In the genomic region with DNA sequence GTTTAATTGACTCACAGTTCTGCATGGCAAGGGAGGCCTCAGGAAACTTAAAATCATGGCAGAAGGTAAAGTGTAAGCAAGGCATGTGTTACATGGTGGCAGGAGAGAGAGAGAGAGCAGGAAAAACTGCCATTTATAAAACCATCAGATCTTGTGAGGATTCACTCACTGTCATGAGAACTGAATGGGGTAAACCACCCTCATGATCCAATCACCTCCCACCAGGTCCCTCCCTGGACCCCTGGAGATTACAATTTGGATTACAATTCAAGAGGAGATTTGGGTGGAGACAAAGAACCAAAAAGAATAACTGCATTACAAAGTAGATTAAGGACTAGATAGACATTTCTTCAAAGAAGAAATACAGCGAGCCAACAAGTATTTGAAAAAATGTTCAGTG, we compare ENCODE assay signal across 24 cellular contexts.
"Had no signal": no experiment of that assay in that cellular context is flagged by ENCODE, and none has a peak within 500 bp of the region (broad histone marks: within the 10 kb centered on the region; RNA-seq: fewer than 3 reads in every experiment).

No MANE protein-coding gene starts in this region.

- DNase-seq: hippocampal formation; islet precursor cell; left ventricle myocardium inferior; mesendoderm; naive B cell; natural killer cell; nephron progenitor cell; occipital lobe; stimulated activated CD4-positive, alpha-beta T cell treated with anti-CD3 and anti-CD28 coated beads, Interleukin-12 subunit alpha, Interleukin-12 subunit beta, amount 100 ng/mL, for 4 hours; stimulated activated CD4-positive, alpha-beta T cell treated with anti-CD3 and anti-CD28 coated beads, Interleukin-15, amount 100 ng/mL, for 24 hours; stimulated activated CD4-positive, alpha-beta T cell treated with anti-CD3 and anti-CD28 coated beads, Interleukin-2, amount 100 ng/mL, for 24 hours; stimulated activated CD4-positive, alpha-beta T cell treated with anti-CD3 and anti-CD28 coated beads, Interleukin-4, amount 100 ng/mL, for 1 hour; stimulated activated naive B cell treated with anti-CD40 and anti-IgM and Interleukin-4, amounts not matched to agents 10 μg/mL and 1 μg/mL and 100 μg/mL, for 72 hours; stimulated activated naive CD8-positive, alpha-beta T cell treated with anti-CD3 and anti-CD28 coated beads, Interleukin-15, Interleukin-2, amounts not matched to agents 100 U/mL and 50 U/mL, for 24 hours; stomach; testis; tibial artery; trophoblast cell; upper lobe of right lung had no signal

- H3K27me3 ChIP-seq: right atrium auricular region, stomach, testis, tibial artery, upper lobe of right lung had no signal

- H3K4me1 Mint-ChIP-seq: mesothelial cell of epicardium; naive B cell; natural killer cell; nephron progenitor cell; stimulated activated naive B cell treated with anti-CD40 and anti-IgM and Interleukin-4, amounts not matched to agents 10 μg/mL and 1 μg/mL and 100 μg/mL, for 72 hours had no signal

- H3K27me3 Mint-ChIP-seq: naive B cell; progenitor cell of endocrine pancreas; stimulated activated naive B cell treated with anti-CD40 and anti-IgM and Interleukin-4, amounts not matched to agents 10 μg/mL and 1 μg/mL and 100 μg/mL, for 72 hours had no signal

- H3K4me3 ChIP-seq: left ventricle myocardium inferior, lung, right atrium auricular region, skin epidermis, stomach, testis, tibial artery, upper lobe of right lung had no signal

- H3K27ac ChIP-seq: left ventricle myocardium inferior, right atrium auricular region, skin epidermis, stomach, testis, tibial artery, upper lobe of right lung had no signal

- H3K27ac Mint-ChIP-seq: mesothelial cell of epicardium; naive B cell; natural killer cell; nephron progenitor cell; progenitor cell of endocrine pancreas; stimulated activated naive B cell treated with anti-CD40 and anti-IgM and Interleukin-4, amounts not matched to agents 10 μg/mL and 1 μg/mL and 100 μg/mL, for 72 hours had no signal

- H3K4me1 ChIP-seq: left ventricle myocardium inferior, right atrium auricular region, stomach, testis, tibial artery, upper lobe of right lung had no signal

- H3K4me3 Mint-ChIP-seq: mesothelial cell of epicardium; naive B cell; natural killer cell; nephron progenitor cell; stimulated activated naive B cell treated with anti-CD40 and anti-IgM and Interleukin-4, amounts not matched to agents 10 μg/mL and 1 μg/mL and 100 μg/mL, for 72 hours had no signal

- H3K9me3 ChIP-seq: testis, upper lobe of right lung had no signal

- H3K36me3 Mint-ChIP-seq: naive B cell; natural killer cell; stimulated activated naive B cell treated with anti-CD40 and anti-IgM and Interleukin-4, amounts not matched to agents 10 μg/mL and 1 μg/mL and 100 μg/mL, for 72 hours had no signal

- H3K36me3 ChIP-seq: left ventricle myocardium inferior, right atrium auricular region, stomach, tibial artery, upper lobe of right lung had no signal
